Comparison of ENCODE assay signal across 28 cellular contexts in the genomic region with DNA sequence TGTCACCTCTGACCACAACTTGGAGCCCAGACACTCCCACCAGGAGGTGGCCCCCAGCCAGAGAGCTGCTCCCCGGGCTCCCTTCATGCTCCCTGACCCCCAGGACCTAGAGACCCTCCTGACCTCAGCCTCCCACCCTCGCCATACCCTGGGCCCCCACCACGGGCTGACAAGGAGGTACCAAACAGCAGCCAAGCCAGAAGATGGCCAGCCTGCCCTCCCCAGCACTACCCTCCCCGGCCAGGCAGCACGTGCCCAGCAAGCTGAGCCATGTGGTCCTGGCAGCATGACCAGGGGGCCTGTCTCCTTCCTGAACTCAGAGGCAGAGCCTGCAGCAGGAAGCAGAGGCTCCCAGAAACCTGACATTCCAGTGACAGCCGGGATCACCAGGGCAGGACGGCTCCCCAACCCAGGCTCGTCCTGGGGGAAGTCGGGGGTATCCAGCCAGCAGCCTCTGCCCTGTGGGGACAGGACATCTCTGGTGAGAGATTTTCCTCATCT.
"Had no signal": no experiment of that assay in that cellular context is flagged by ENCODE, and none has a peak within 500 bp of the region (broad histone marks: within the 10 kb centered on the region; RNA-seq: fewer than 3 reads in every experiment).

No MANE protein-coding gene starts in this region.

- FAIRE-seq: endometrium, frontal cortex, keratinocyte, pancreas, TTC549 had no signal

- H3K27me3 ChIP-seq: left lung, pancreas, tibial artery had no signal

- H3K36me3 ChIP-seq: left lung, pancreas, prostate gland, stomach, tibial artery, WERI-Rb-1 had no signal

- DNase-seq: activated CD4-positive, alpha-beta memory T cell treated with anti-CD3 and anti-CD28 coated beads for 36 hours; activated CD4-positive, alpha-beta T cell treated with anti-CD3 and anti-CD28 coated beads, Interleukin-2, amount 10 ng/mL, durations not matched to agents 24 days and 14 days; activated CD4-positive, CD25-positive, alpha-beta regulatory T cell treated with anti-CD3 and anti-CD28 coated beads, Interleukin-2, amount 50 U/mL, for 72 hours; activated CD8-positive, alpha-beta memory T cell treated with anti-CD3 and anti-CD28 coated beads, Interleukin-2, amount 50 U/mL, for 48 hours; activated gamma-delta T cell treated with Interleukin-2 at 50 U/mL for 16 hours; activated naive CD4-positive, alpha-beta T cell treated with anti-CD3 and anti-CD28 coated beads, Interleukin-2, amount 50 U/mL, for 16 hours; activated T-cell treated with anti-CD3 and anti-CD28 coated beads, Interleukin-2, amount 50 U/mL, for 4 hours; amniotic stem cell; central memory CD4-positive, alpha-beta T cell; dermis blood vessel endothelial cell; effector CD8-positive, alpha-beta T cell; hippocampal formation; mammary epithelial cell; stimulated activated CD4-positive, alpha-beta T cell treated with anti-CD3 and anti-CD28 coated beads, Interleukin-15, amount 100 ng/mL, for 24 hours; stimulated activated CD4-positive, alpha-beta T cell treated with anti-CD3 and anti-CD28 coated beads, Interleukin-2, amount 100 ng/mL, for 24 hours; stimulated activated naive B cell treated with anti-CD40 and anti-IgM and Interleukin-4, amounts not matched to agents 10 μg/mL and 1 μg/mL and 100 μg/mL, for 72 hours; stomach; tibial artery; WERI-Rb-1 had no signal

- ATAC-seq: activated T-cell treated with anti-CD3 and anti-CD28 coated beads, Interleukin-2, amount 50 U/mL, for 4 hours; activated T-helper 17 cell treated with anti-CD3 and anti-CD28 coated beads, Interleukin-2, amount 50 U/mL, for 72 hours; left lung; pancreas; stimulated activated naive B cell treated with anti-CD40 and anti-IgM and Interleukin-4, amounts not matched to agents 10 μg/mL and 1 μg/mL and 100 μg/mL, for 72 hours had no signal

- H3K27ac ChIP-seq: epithelial cell of prostate, left lung, pancreas, prostate gland, stomach, WERI-Rb-1 had no signal

- H3K9me3 ChIP-seq: pancreas, prostate gland had no signal

- H3K4me3 ChIP-seq: left lung, pancreas, prostate gland, stomach, tibial artery had no signal
